Comparison of ENCODE assay signal across 25 cellular contexts in the genomic region with DNA sequence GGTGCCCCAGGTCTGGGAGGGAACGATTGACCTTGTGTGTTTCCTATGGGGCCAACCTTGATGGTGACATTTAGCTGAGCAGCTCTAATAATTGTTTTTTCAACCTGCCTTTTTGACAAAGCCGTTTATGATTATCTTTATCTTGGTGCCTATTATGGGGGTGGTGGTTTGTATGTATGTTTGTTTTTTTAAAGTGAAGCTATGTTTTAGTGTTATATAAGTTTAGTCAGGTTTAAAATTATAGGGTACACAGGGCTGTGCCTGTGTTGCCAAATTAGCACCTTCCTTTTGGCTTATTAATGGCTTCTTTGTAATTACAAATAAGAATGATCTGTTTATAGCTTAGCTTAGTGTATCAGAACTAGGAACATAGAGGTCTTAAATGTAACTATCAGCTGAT.
"Had no signal": no experiment of that assay in that cellular context is flagged by ENCODE, and none has a peak within 500 bp of the region (broad histone marks: within the 10 kb centered on the region; RNA-seq: fewer than 3 reads in every experiment).

No MANE protein-coding gene starts in this region.

- ATAC-seq: activated T-helper 17 cell treated with anti-CD3 and anti-CD28 coated beads, Interleukin-2, amount 50 U/mL, for 72 hours; K562; PC-3; T-cell had no signal

- H3K27ac Mint-ChIP-seq: activated CD4-positive, alpha-beta memory T cell treated with anti-CD3 and anti-CD28 coated beads, Interleukin-2, amount 10 ng/mL, durations not matched to agents 7 days and 5 days; activated naive CD4-positive, alpha-beta T cell treated with anti-CD3 and anti-CD28 coated beads for 36 hours; activated naive CD8-positive, alpha-beta T cell; activated T-helper 17 cell treated with anti-CD3 and anti-CD28 coated beads, Interleukin-2, amount 50 U/mL, for 72 hours; T-cell had no signal

- H3K27me3 ChIP-seq: brain microvascular endothelial cell, cardiac muscle cell had no signal

- DNase-seq: activated CD4-positive, alpha-beta memory T cell treated with anti-CD3 and anti-CD28 coated beads, Interleukin-2, amount 10 ng/mL, durations not matched to agents 7 days and 5 days; activated CD4-positive, alpha-beta T cell treated with anti-CD3 and anti-CD28 coated beads, Interleukin-2, amount 50 U/mL, for 1 hour; activated CD4-positive, CD25-positive, alpha-beta regulatory T cell; activated gamma-delta T cell; activated naive CD4-positive, alpha-beta T cell treated with anti-CD3 and anti-CD28 coated beads for 36 hours; activated T-cell treated with anti-CD3 and anti-CD28 coated beads for 4 hours; activated T-cell treated with anti-CD3 and anti-CD28 coated beads, Interleukin-2, amount 50 U/mL, for 48 hours; brain microvascular endothelial cell; Kasumi-1; NCI-H1105 treated with DMSO at 0.1 percent for 48 hours; NCI-H1694; NCI-H2029; NCI-H2107; NCI-H2171 treated with DMSO at 0.1 percent for 48 hours; NCI-H345; NCI-H510A; PC-3; SIG-M5; T-cell; T-helper 2 cell had no signal

- H3K36me3 Mint-ChIP-seq: activated naive CD8-positive, alpha-beta T cell; T-cell had no signal

- H3K4me3 ChIP-seq: cardiac muscle cell, K562 had no signal

- H3K4me3 Mint-ChIP-seq: activated CD4-positive, alpha-beta memory T cell treated with anti-CD3 and anti-CD28 coated beads, Interleukin-2, amount 10 ng/mL, durations not matched to agents 7 days and 5 days; activated naive CD4-positive, alpha-beta T cell treated with anti-CD3 and anti-CD28 coated beads for 36 hours; activated naive CD8-positive, alpha-beta T cell; activated T-helper 17 cell treated with anti-CD3 and anti-CD28 coated beads, Interleukin-2, amount 50 U/mL, for 72 hours; T-cell had no signal

- H3K9me3 Mint-ChIP-seq: activated CD4-positive, alpha-beta memory T cell treated with anti-CD3 and anti-CD28 coated beads, Interleukin-2, amount 10 ng/mL, durations not matched to agents 7 days and 5 days; activated naive CD4-positive, alpha-beta T cell treated with anti-CD3 and anti-CD28 coated beads for 36 hours; activated T-helper 17 cell treated with anti-CD3 and anti-CD28 coated beads, Interleukin-2, amount 50 U/mL, for 72 hours; T-cell had no signal

- H3K36me3 ChIP-seq: brain microvascular endothelial cell, cardiac muscle cell had no signal

- H3K27me3 Mint-ChIP-seq: activated CD4-positive, alpha-beta memory T cell treated with anti-CD3 and anti-CD28 coated beads, Interleukin-2, amount 10 ng/mL, durations not matched to agents 7 days and 5 days; activated naive CD8-positive, alpha-beta T cell; activated T-helper 17 cell treated with anti-CD3 and anti-CD28 coated beads, Interleukin-2, amount 50 U/mL, for 72 hours; T-cell had no signal

- H3K27ac ChIP-seq: brain microvascular endothelial cell, VCaP had no signal
